In genomic region chr9:116888066-116888465, GRCh38 we compare ENCODE assay signal across 3 cellular contexts.
"Had no signal": no experiment of that assay in that cellular context is flagged by ENCODE, and none has a peak within 500 bp of the region (broad histone marks: within the 10 kb centered on the region; RNA-seq: fewer than 3 reads in every experiment).

No MANE protein-coding gene starts in this region.

- ATAC-seq: GM12878 had no signal

- H3K4me3 ChIP-seq: GM12878 had no signal

- DNase-seq: GDM1, GF-D8 had no signal
